8 cellular contexts compared by ENCODE assay signal in the genomic region with DNA sequence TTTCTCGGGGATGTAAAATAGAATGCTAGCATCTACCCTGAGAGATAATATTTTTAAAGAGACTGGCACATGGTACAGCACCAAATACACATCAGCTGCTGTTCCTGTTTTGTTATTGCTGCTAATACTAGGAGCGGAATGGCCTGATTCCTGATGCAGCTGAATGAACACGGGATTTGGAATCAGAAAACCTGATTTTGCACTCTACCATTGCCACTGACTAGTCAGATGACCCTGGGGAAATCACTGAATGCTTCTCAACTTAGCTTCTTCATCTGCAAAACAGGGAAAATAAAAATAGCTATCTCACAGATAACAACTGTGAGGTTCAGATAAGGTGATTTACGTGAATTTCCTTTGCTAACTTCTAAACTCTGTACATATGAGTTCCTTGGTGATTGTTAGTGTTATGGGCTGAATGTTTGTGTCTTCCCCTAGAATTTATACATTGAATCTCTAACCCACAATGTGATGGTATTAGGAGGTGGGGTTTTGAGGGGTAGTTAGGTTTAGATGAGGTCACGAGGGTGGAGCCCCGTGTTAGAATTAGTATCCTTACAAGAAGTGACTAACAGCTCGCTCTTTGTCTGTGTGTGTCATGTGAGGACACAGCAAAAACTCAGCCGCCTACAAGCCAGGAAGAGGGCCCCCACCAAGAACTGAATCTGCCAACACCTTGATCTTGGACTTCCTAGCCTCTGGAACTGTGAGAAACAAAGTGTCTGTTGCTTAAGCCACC. TPM values are rescaled to one million over a fixed set of nuclear protein-coding genes. Genes with fewer than 3 reads are reported as not detected.
DNase-seq lines count a peak whose midpoint lies in the region; TF ChIP-seq lines count a peak whose summit lies in the region.

No MANE protein-coding gene starts in this region.

- H3K4me2 ChIP-seq in fibroblast of lung (ENCODE audit: extremely low read depth, insufficient read depth, low read length) (no peak overlapping the region), SK-N-SH (no peak overlapping the region)

- POLR2A ChIA-PET in HEK293 (lab: Yijun Ruan, JAX), result interaction anchor here (1.4 kb wide), 1 partner anchor 16 kb away, joined by 3 read pairs; no protein-coding TSS in a partner anchor
- POLR2A ChIA-PET in SK-N-SH (lab: Yijun Ruan, JAX), result no interaction called here

- H3K4me3 ChIP-seq in HEK293 (ENCODE audit: low read depth, low read length), result no peak overlapping the region
- no peak overlapping the region for H3K4me3 ChIP-seq in fibroblast of lung (replicated peaks in 1 of 4; ENCODE audit: control extremely low read depth in 1 of 4, insufficient read depth in 1 of 4, low read depth in 3 of 4, low read length in 4 of 4)
- H3K4me3 ChIP-seq in SK-N-SH (ENCODE audit: low read depth in 2 of 2, low read length in 1 of 2), result no peak overlapping the region

- no peak for TF ChIP-seq RAD21 in SK-N-SH (IDR thresholded peaks at IDR 0.05; ENCODE audit: low read length)

- no peak for TF ChIP-seq EP300 in SK-N-SH (IDR thresholded peaks at IDR 0.05; ENCODE audit: borderline replicate concordance in 1 of 2, low read depth in 1 of 2, low read length in 1 of 2)

- no peaks in the 10 kb centered on the region for H3F3A ChIP-seq in SK-N-SH (replicated peaks; ENCODE audit: insufficient read depth)

- no peak overlapping the region for H2AFZ ChIP-seq in fibroblast of lung (ENCODE audit: low read length)
- H2AFZ ChIP-seq in SK-N-SH (ENCODE audit: low read depth), result no peak overlapping the region

- H3K36me3 ChIP-seq in HEK293 (ENCODE audit: control insufficient read depth in 2 of 2, insufficient read depth in 1 of 2, low read length in 2 of 2), result no peaks in the 10 kb centered on the region
- H3K36me3 ChIP-seq in fibroblast of lung (ENCODE audit: control insufficient read depth, insufficient read depth, low read length), result no peaks in the 10 kb centered on the region
- H3K36me3 ChIP-seq in SK-N-SH (replicated peaks in 1 of 2; ENCODE audit: control insufficient read depth in 1 of 2, insufficient read depth in 2 of 2, low read length in 1 of 2), result no peaks in the 10 kb centered on the region

- H4K20me1 ChIP-seq in fibroblast of lung (ENCODE audit: control insufficient read depth, extremely low read depth, insufficient read depth, low read length) (no peaks in the 10 kb centered on the region), SK-N-SH (ENCODE audit: insufficient read depth) (no peaks in the 10 kb centered on the region)

- DNase-seq in activated T-cell treated with anti-CD3 and anti-CD28 coated beads for 24 hours (ENCODE audit: low read depth), result peak; percentile 74
- DNase-seq in fibroblast of lung (ENCODE audit: low read depth in 2 of 2), result peak; percentile 53 to 67
- peak; percentile 64 for DNase-seq in stimulated activated CD4-positive, alpha-beta T cell treated with anti-CD3 and anti-CD28 coated beads, Interleukin-4, amount 100 ng/mL, for 1 hour
- DNase-seq in NCI-H345 treated with DMSO at 0.1 percent for 48 hours (lab: John Stamatoyannopoulos, UW; ENCODE audit: unreplicated experiment), result no peak
- no peak for DNase-seq in NCI-H2029 (lab: John Stamatoyannopoulos, UW)
- no peak for DNase-seq in NCI-H1694 treated with DMSO at 0.1 percent for 48 hours (lab: John Stamatoyannopoulos, UW)
- no peak for DNase-seq in SK-N-SH

- H3K27ac ChIP-seq in HEK293 (ENCODE audit: extremely low read depth, low read depth, low read length) (no peak overlapping the region), fibroblast of lung (ENCODE audit: insufficient read depth, low read length) (no peak overlapping the region), SK-N-SH (ENCODE audit: low read depth in 2 of 2, low read length in 1 of 2) (peak overlapping the region in 1 of 2 experiments; percentile 43; a peak in 1 of 4 replicates)

- TF ChIP-seq CTCF in HEK293 (tag by site-specific recombination; IDR thresholded peaks at IDR 0.05), result no peak
- TF ChIP-seq CTCF in fibroblast of lung (conservative IDR thresholded peaks at IDR 0.05 in 1 of 2, IDR thresholded peaks at IDR 0.05 in 1 of 2; ENCODE audit: low read depth in 1 of 2, low read length in 2 of 2), result no peak
- no peak for TF ChIP-seq CTCF in SK-N-SH (IDR thresholded peaks at IDR 0.05)

- WGBS in SK-N-SH (ENCODE audit: low lambda C conversion rate), result 87% methylated on average over 8 of the region's 8 CpGs

- H3K79me2 ChIP-seq in fibroblast of lung (ENCODE audit: control insufficient read depth, insufficient read depth, low read length) (no peaks in the 10 kb centered on the region), SK-N-SH (ENCODE audit: insufficient read depth) (no peaks in the 10 kb centered on the region)

- H3K4me1 ChIP-seq in HEK293 (ENCODE audit: control insufficient read depth, insufficient read depth, low read length) (no peaks in the 10 kb centered on the region), fibroblast of lung (ENCODE audit: control insufficient read depth, extremely low read depth, insufficient read depth, low read length) (peaks cover 11% of the 10 kb centered on the region), SK-N-SH (ENCODE audit: control insufficient read depth in 1 of 2, insufficient read depth in 2 of 2, low read depth in 1 of 2, low read length in 1 of 2) (peaks cover 3 to 20% of the 10 kb centered on the region in 2 experiments; a peak in 3 of 4 replicates)

- H3K9ac ChIP-seq in fibroblast of lung (ENCODE audit: insufficient read depth, low read length) (no peak overlapping the region), SK-N-SH (no peak overlapping the region)

- H3K9me3 ChIP-seq in HEK293 (ENCODE audit: control insufficient read depth, insufficient read depth, low read depth, low read length) (no peaks in the 10 kb centered on the region), fibroblast of lung (ENCODE audit: control insufficient read depth, insufficient read depth, low read depth, low read length) (no peaks in the 10 kb centered on the region), SK-N-SH (no peaks in the 10 kb centered on the region)

- H3K9me2 ChIP-seq in SK-N-SH, result no peaks in the 10 kb centered on the region

- CTCF ChIA-PET in HEK293 (lab: Yijun Ruan, JAX), result interaction anchor here (0.6 to 1.6 kb wide), 3 partner anchors 9 to 155 kb away, joined by 3 to 5 read pairs (median 4); no protein-coding TSS in a partner anchor
- CTCF ChIA-PET in SK-N-SH (lab: Yijun Ruan, JAX), result interaction anchor here (0.9 to 5.5 kb wide), 7 partner anchors 8 to 173 kb away, joined by 3 to 43 read pairs (median 4); no protein-coding TSS in a partner anchor

- H3K27me3 ChIP-seq in fibroblast of lung (ENCODE audit: control insufficient read depth, insufficient read depth, low read length), result no peaks in the 10 kb centered on the region
- no peaks in the 10 kb centered on the region for H3K27me3 ChIP-seq in SK-N-SH (ENCODE audit: insufficient read depth)

TF ChIP-seq in HEK293, 187 proteins besides CTCF, POLR2A, EP300 and RAD21 (continues in another document):
- TF ChIP-seq, protein P1, sequence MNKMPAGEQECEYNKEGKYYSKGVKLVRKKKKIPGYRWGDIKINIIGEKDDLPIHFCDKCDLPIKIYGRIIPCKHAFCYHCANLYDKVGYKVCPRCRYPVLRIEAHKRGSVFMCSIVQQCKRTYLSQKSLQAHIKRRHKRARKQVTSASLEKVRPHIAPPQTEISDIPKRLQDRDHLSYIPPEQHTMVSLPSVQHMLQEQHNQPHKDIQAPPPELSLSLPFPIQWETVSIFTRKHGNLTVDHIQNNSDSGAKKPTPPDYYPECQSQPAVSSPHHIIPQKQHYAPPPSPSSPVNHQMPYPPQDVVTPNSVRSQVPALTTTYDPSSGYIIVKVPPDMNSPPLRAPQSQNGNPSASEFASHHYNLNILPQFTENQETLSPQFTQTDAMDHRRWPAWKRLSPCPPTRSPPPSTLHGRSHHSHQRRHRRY (tag by site-specific recombination; IDR thresholded peaks at IDR 0.05), result no peak
- TF ChIP-seq GLIS2 (tag by site-specific recombination; IDR thresholded peaks at IDR 0.05) (no peak), TRIM28 (IDR thresholded peaks at IDR 0.05; ENCODE audit: borderline replicate concordance, low read length) (0 out of 2 replicates have a peak, but pooled peaks have one; percentile 19)

TF ChIP-seq in SK-N-SH, 30 proteins besides CTCF, POLR2A, EP300 and RAD21:
- TF ChIP-seq TEAD4 (IDR thresholded peaks at IDR 0.05; ENCODE audit: borderline replicate concordance, insufficient read depth) (no peak), NFIC (IDR thresholded peaks at IDR 0.05; ENCODE audit: borderline replicate concordance) (no peak), FOXJ3 (CRISPR knock-in tag; IDR thresholded peaks at IDR 0.05) (no peak), RFX5 (IDR thresholded peaks at IDR 0.05; ENCODE audit: low read length) (no peak), RCOR1 (IDR thresholded peaks at IDR 0.05; ENCODE audit: low read length) (no peak)

RNA-seq across cellular contexts. Expression of a gene that starts 24.9 kb away (rescaled TPM):
- 4.1 and 5.4 TPM in 2 replicates for total RNA-seq in fibroblast of lung
- 13.2 and 19.3 TPM in 2 replicates for polyA plus RNA-seq in fibroblast of lung
- polyA plus RNA-seq in fibroblast of lung (2012), result 6.9 and 9.8 TPM in 2 replicates
- polyA minus RNA-seq in fibroblast of lung (ENCODE audit: low replicate concordance), result 3.4 and 5.3 TPM in 2 replicates
- polyA plus RNA-seq in SK-N-SH (2012; rRNA removed), result 4.2 and 5.2 TPM in 2 replicates
- polyA plus RNA-seq in SK-N-SH (2012; cell fraction: cytosol; rRNA removed), result 6.5 and 6.6 TPM in 2 replicates
- polyA plus RNA-seq in SK-N-SH (2012; cell fraction: nucleus; rRNA removed), result 2.2 and 3.0 TPM in 2 replicates

Comparison
In these comparisons a context has a peak if more than half of its experiments do, and no peak if none do; other contexts are left out.
1. DNase-seq: peak in activated T-cell treated with anti-CD3 and anti-CD28 coated beads for 24 hours (single experiment), fibroblast of lung (2 of 2) and stimulated activated CD4-positive, alpha-beta T cell treated with anti-CD3 and anti-CD28 coated beads, Interleukin-4, amount 100 ng/mL, for 1 hour (single experiment); none in NCI-H345 treated with DMSO at 0.1 percent for 48 hours (single experiment), NCI-H2029 (single experiment), NCI-H1694 treated with DMSO at 0.1 percent for 48 hours (single experiment) and SK-N-SH (single experiment).